21 cellular contexts compared by ENCODE assay signal in genomic region chr7:119572541-119572940, GRCh38.
"Had no signal": no experiment of that assay in that cellular context is flagged by ENCODE, and none has a peak within 500 bp of the region (broad histone marks: within the 10 kb centered on the region; RNA-seq: fewer than 3 reads in every experiment).

No MANE protein-coding gene starts in this region.

- H3K36me3 Mint-ChIP-seq: activated naive CD4-positive, alpha-beta T cell treated with anti-CD3 and anti-CD28 coated beads, Interleukin-2, amount 10 ng/mL, durations not matched to agents 7 days and 5 days had no signal

- H3K36me3 ChIP-seq: left lung, thoracic aorta, vagina had no signal

- H2AFZ ChIP-seq: parathyroid adenoma had no signal

- H3K9me3 ChIP-seq: thoracic aorta, vagina had no signal

- H3K27ac Mint-ChIP-seq: activated naive CD4-positive, alpha-beta T cell treated with anti-CD3 and anti-CD28 coated beads, Interleukin-2, amount 10 ng/mL, durations not matched to agents 7 days and 5 days; activated T-helper 1 cell treated with anti-CD3 and anti-CD28 coated beads, Interleukin-12 subunit alpha, Interleukin-12 subunit beta, Interleukin-2, Interleukin-4 antibody, amounts not matched to agents 30 ng/mL and 10 ng/mL and 1 ng/mL, durations not matched to agents 14 hours and 24 hours and 36 hours; nephron; T-helper 2 cell treated with Interferon-gamma antibody and Interleukin-4, amounts not matched to agents 5 μg/mL and 100 μg/mL, for 36 hours had no signal

- H3K27me3 Mint-ChIP-seq: activated naive CD4-positive, alpha-beta T cell treated with anti-CD3 and anti-CD28 coated beads, Interleukin-2, amount 10 ng/mL, durations not matched to agents 7 days and 5 days had no signal

- ATAC-seq: left lung had no signal

- H3K4me1 Mint-ChIP-seq: activated naive CD4-positive, alpha-beta T cell treated with anti-CD3 and anti-CD28 coated beads, Interleukin-2, amount 10 ng/mL, durations not matched to agents 7 days and 5 days; nephron had no signal

- H3K4me3 ChIP-seq: coronary artery, dorsolateral prefrontal cortex, left lung, thoracic aorta, vagina had no signal

- DNase-seq: activated CD4-positive, alpha-beta T cell treated with anti-CD3 and anti-CD28 coated beads for 4 hours; activated CD4-positive, alpha-beta T cell treated with anti-CD3 and anti-CD28 coated beads, Interleukin-2, amount 50 U/mL, for 48 hours; activated CD8-positive, alpha-beta memory T cell treated with anti-CD3 and anti-CD28 coated beads, Interleukin-2, amount 50 U/mL, for 4 hours; activated effector memory CD4-positive, alpha-beta T cell treated with anti-CD3 and anti-CD28 coated beads, Interleukin-2, amount 50 U/mL, for 16 hours; activated naive CD4-positive, alpha-beta T cell treated with anti-CD3 and anti-CD28 coated beads, Interleukin-2, amount 10 ng/mL, durations not matched to agents 7 days and 5 days; activated T-cell treated with anti-CD3 and anti-CD28 coated beads, Interleukin-2, amount 50 U/mL, for 1 hour; effector memory CD4-positive, alpha-beta T cell; mammary epithelial cell; stimulated activated CD4-positive, alpha-beta T cell treated with anti-CD3 and anti-CD28 coated beads, Interleukin-2, amount 100 ng/mL, for 48 hours; stimulated activated naive CD4-positive, alpha-beta T cell treated with Interleukin-2 at 50 U/mL for 16 hours; T-helper 1 cell; trophoblast cell had no signal

- H3K27ac ChIP-seq: coronary artery, dorsolateral prefrontal cortex, left lung, parathyroid adenoma, thoracic aorta, vagina had no signal

- H3K4me3 Mint-ChIP-seq: activated naive CD4-positive, alpha-beta T cell treated with anti-CD3 and anti-CD28 coated beads, Interleukin-2, amount 10 ng/mL, durations not matched to agents 7 days and 5 days; activated T-helper 1 cell treated with anti-CD3 and anti-CD28 coated beads, Interleukin-12 subunit alpha, Interleukin-12 subunit beta, Interleukin-2, Interleukin-4 antibody, amounts not matched to agents 30 ng/mL and 10 ng/mL and 1 ng/mL, durations not matched to agents 14 hours and 24 hours and 36 hours; nephron; T-helper 2 cell treated with Interferon-gamma antibody and Interleukin-4, amounts not matched to agents 5 μg/mL and 100 μg/mL, for 36 hours had no signal

- H3K4me1 ChIP-seq: left lung, parathyroid adenoma, vagina had no signal

- H3K9ac ChIP-seq: parathyroid adenoma had no signal

- H3K27me3 ChIP-seq: dorsolateral prefrontal cortex, left lung, vagina had no signal

- H3K9me3 Mint-ChIP-seq: activated T-helper 1 cell treated with anti-CD3 and anti-CD28 coated beads, Interleukin-12 subunit alpha, Interleukin-12 subunit beta, Interleukin-2, Interleukin-4 antibody, amounts not matched to agents 30 ng/mL and 10 ng/mL and 1 ng/mL, durations not matched to agents 14 hours and 24 hours and 36 hours; nephron had no signal

- H3K79me2 ChIP-seq: parathyroid adenoma had no signal
